In the genomic region with DNA sequence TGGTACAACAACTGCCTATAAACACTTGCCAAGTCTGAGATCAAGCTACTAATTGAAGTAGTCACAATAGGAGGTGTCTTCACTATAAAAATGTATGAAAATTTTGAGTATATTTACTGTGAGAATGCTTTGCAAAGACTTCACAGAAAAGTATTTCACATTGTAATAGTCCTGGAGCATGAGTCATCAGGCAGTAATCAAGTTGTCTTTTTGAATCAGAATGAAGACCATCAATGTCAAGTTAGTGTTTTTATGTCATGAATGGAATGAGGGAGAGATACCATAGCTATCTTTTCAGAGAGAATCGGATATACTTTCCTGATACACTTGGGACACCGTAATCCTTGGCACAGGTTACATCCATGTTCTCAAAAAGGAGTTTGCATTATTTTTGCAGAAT, we compare ENCODE assay signal across 2 cellular contexts.
TF ChIP-seq lines count a peak whose summit lies in the region.

No MANE protein-coding gene starts in this region.

TF ChIP-seq in neural cell, 6 proteins besides CTCF, POLR2A, EP300 and RAD21 (continued from another document):
- TF ChIP-seq SMC3 (conservative IDR thresholded peaks at IDR 0.05; ENCODE audit: poor library complexity) (no peak), POLR2AphosphoS5 (IDR thresholded peaks at IDR 0.05) (peak; percentile 57), MXI1 (conservative IDR thresholded peaks at IDR 0.05; ENCODE audit: poor library complexity, severe bottlenecking) (no peak)

TF ChIP-seq in HepG2, 621 proteins besides CTCF, POLR2A, EP300 and RAD21 (continued from another document):
- no peak for TF ChIP-seq CAMTA2 (CRISPR knock-in tag; IDR thresholded peaks at IDR 0.05; ENCODE audit: borderline replicate concordance)
